8 cellular contexts compared by ENCODE assay signal in genomic region chr6:30907758-30908591, GRCh38. TPM values are rescaled to one million over a fixed set of nuclear protein-coding genes. Genes with fewer than 3 reads are reported as not detected.
A peak's percentile ranks its signal among the peaks of the same experiment; 100 is the strongest.
DNase-seq lines count a peak whose midpoint lies in the region; ATAC-seq lines count a peak whose summit lies in the region.

Gene GTF2H4, plus strand, starts transcription at chr6:30908207.

- no peaks in the 10 kb centered on the region for H3K27me3 ChIP-seq in effector memory CD4-positive, alpha-beta T cell (replicated peaks; ENCODE audit: control insufficient read depth, insufficient read depth, low read length, poor library complexity, severe bottlenecking)

- H3K4me1 ChIP-seq in effector memory CD4-positive, alpha-beta T cell (ENCODE audit: control insufficient read depth, insufficient read depth, low read length, poor library complexity, severe bottlenecking): peaks cover 6% of the 10 kb centered on the region

- no peaks in the 10 kb centered on the region for H3K9me3 ChIP-seq in effector memory CD4-positive, alpha-beta T cell (ENCODE audit: control insufficient read depth, low read length)

- DNase-seq in CMK (ENCODE audit: low read depth) (peak; percentile 90), HT1080 (ENCODE audit: low read depth) (peak; percentile 100), NOMO-1 treated with DMSO at 0.1 percent for 48 hours (lab: John Stamatoyannopoulos, UW; ENCODE audit: unreplicated experiment) (peak; percentile 99), medulla oblongata (ENCODE audit: extremely low spot score) (peak; percentile 99)
- peak; percentile 86 to 93 for DNase-seq in activated CD8-positive, alpha-beta memory T cell treated with anti-CD3 and anti-CD28 coated beads for 4 hours (ENCODE audit: low read depth in 2 of 2)
- DNase-seq in effector memory CD4-positive, alpha-beta T cell: peak; percentile 82 to 91 (median 91)
- DNase-seq in stimulated activated CD8-positive, alpha-beta memory T cell treated with anti-CD3 and anti-CD28 coated beads, Interleukin-12 subunit alpha, Interleukin-12 subunit beta, amount 100 ng/mL, for 1 hour (ENCODE audit: low read depth): peak; percentile 89

- peak; percentile 88 for ATAC-seq in GM21360 (IDR thresholded peaks at IDR 0.05; ENCODE audit: unreplicated experiment)

- peak within 1 kb of the TSS; percentile 84 for H3K4me3 ChIP-seq in effector memory CD4-positive, alpha-beta T cell (ENCODE audit: insufficient read depth, low read depth, low read length, poor library complexity, severe bottlenecking)

- H3K27ac ChIP-seq in effector memory CD4-positive, alpha-beta T cell (ENCODE audit: insufficient read depth, low read length, poor library complexity, severe bottlenecking): no peak within 1 kb of the TSS

- H3K36me3 ChIP-seq in effector memory CD4-positive, alpha-beta T cell (ENCODE audit: control insufficient read depth, insufficient read depth, low read length): peaks cover 5% of the 10 kb centered on the region

RNA-seq across cellular contexts. Expression of gene GTF2H4, which starts in this region (rescaled TPM):
- total RNA-seq in HT1080 (2014; rRNA removed; shearing (Covaris generic)): 22.2 and 28.0 TPM in 2 replicates
- 19.7 and 20.6 TPM in 2 replicates for polyA plus RNA-seq in HT1080 (2015; cell fraction: cytosol; rRNA removed)
- polyA plus RNA-seq in HT1080 (2015; cell fraction: nucleus; rRNA removed): 69.2 and 80.5 TPM in 2 replicates
